ENCODE assay signal across 8 cellular contexts in genomic region chr10:71965623-71966022, GRCh38. TPM values are rescaled to one million over a fixed set of nuclear protein-coding genes. Genes with fewer than 3 reads are reported as not detected.
A peak's percentile ranks its signal among the peaks of the same experiment; 100 is the strongest.
DNase-seq lines count a peak whose midpoint lies in the region; ATAC-seq and TF ChIP-seq lines count a peak whose summit lies in the region.

No MANE protein-coding gene starts in this region.

- peaks cover 8% of the 10 kb centered on the region for H3K27me3 ChIP-seq in CD8-positive, alpha-beta T cell (ENCODE audit: insufficient read depth, low read length)

- H3K27ac Mint-ChIP-seq in CD8-positive, alpha-beta T cell = no peak overlapping the region
- H3K27ac Mint-ChIP-seq in activated B cell treated with CpG ODN at 0.5 μM for 24 hours (no peak overlapping the region), progenitor cell of endocrine pancreas (peak overlapping the region; percentile 39)

- H3K36me3 ChIP-seq in CD8-positive, alpha-beta T cell (ENCODE audit: insufficient read depth, low read length) = no peaks in the 10 kb centered on the region

- peaks cover 10% of the 10 kb centered on the region for H3K4me1 Mint-ChIP-seq in CD8-positive, alpha-beta T cell (ENCODE audit: low read depth)
- H3K4me1 Mint-ChIP-seq in activated B cell treated with CpG ODN at 0.5 μM for 24 hours = peaks cover 9% of the 10 kb centered on the region
- H3K4me1 Mint-ChIP-seq in progenitor cell of endocrine pancreas (ENCODE audit: low read depth) = peaks cover 44% of the 10 kb centered on the region

- no peak overlapping the region for H3K4me3 ChIP-seq in CD8-positive, alpha-beta T cell (ENCODE audit: low read depth, low read length)

- no peaks in the 10 kb centered on the region for H3K9me3 Mint-ChIP-seq in CD8-positive, alpha-beta T cell
- H3K9me3 Mint-ChIP-seq in activated B cell treated with CpG ODN at 0.5 μM for 24 hours = no peaks in the 10 kb centered on the region
- H3K9me3 Mint-ChIP-seq in progenitor cell of endocrine pancreas (ENCODE audit: low read depth) = peaks cover 6% of the 10 kb centered on the region

- H3K9me3 ChIP-seq in CD8-positive, alpha-beta T cell (ENCODE audit: low read length) = no peaks in the 10 kb centered on the region

- intact Hi-C loops in CD8-positive, alpha-beta T cell (cut with DNase I, micrococcal nuclease) = no loop called here
- intact Hi-C loops in activated B cell treated with CpG ODN at 0.5 μM for 24 hours (cut with micrococcal nuclease) = no loop called here

- DNase-seq in CD8-positive, alpha-beta T cell = no peak
- DNase-seq in activated B cell treated with CpG ODN at 0.5 μM for 24 hours = no peak
- DNase-seq in globus pallidus (ENCODE audit: low spot score) = peak; percentile 64
- DNase-seq in progenitor cell of endocrine pancreas (ENCODE audit: low spot score, unreplicated experiment) = no peak
- DNase-seq in NOMO-1 treated with DMSO at 0.1 percent for 48 hours (lab: John Stamatoyannopoulos, UW; ENCODE audit: unreplicated experiment) = no peak
- no peak for DNase-seq in DMS153 (lab: John Stamatoyannopoulos, UW)

- POLR2A ChIA-PET in CD8-positive, alpha-beta T cell (lab: Charles Lee) = no interaction called here
- POLR2A ChIA-PET in activated B cell treated with CpG ODN at 0.5 μM for 24 hours (lab: Charles Lee) = no interaction called here

- no peak for TF ChIP-seq CTCF in CD8-positive, alpha-beta T cell (IDR thresholded peaks at IDR 0.05)
- TF ChIP-seq CTCF in activated B cell treated with CpG ODN at 0.5 μM for 24 hours (IDR thresholded peaks at IDR 0.05) (no peak), progenitor cell of endocrine pancreas (IDR thresholded peaks at IDR 0.05; ENCODE audit: unreplicated experiment) (no peak)

- no peaks in the 10 kb centered on the region for H3K36me3 Mint-ChIP-seq in CD8-positive, alpha-beta T cell
- H3K36me3 Mint-ChIP-seq in activated B cell treated with CpG ODN at 0.5 μM for 24 hours (ENCODE audit: low read depth) (no peaks in the 10 kb centered on the region), progenitor cell of endocrine pancreas (ENCODE audit: insufficient read depth) (peaks cover 4% of the 10 kb centered on the region)

- H3K4me1 ChIP-seq in CD8-positive, alpha-beta T cell (ENCODE audit: insufficient read depth, low read length) = peaks cover 9% of the 10 kb centered on the region

- peaks cover 45% of the 10 kb centered on the region for H3K27me3 Mint-ChIP-seq in CD8-positive, alpha-beta T cell (ENCODE audit: low read depth)
- H3K27me3 Mint-ChIP-seq in activated B cell treated with CpG ODN at 0.5 μM for 24 hours (peaks cover 57% of the 10 kb centered on the region), progenitor cell of endocrine pancreas (no peaks in the 10 kb centered on the region)

- ATAC-seq in CD8-positive, alpha-beta T cell = no peak
- no peak for ATAC-seq in activated B cell treated with CpG ODN at 0.5 μM for 24 hours (ENCODE audit: low read depth)
- ATAC-seq in HG03457 (IDR thresholded peaks at IDR 0.05; ENCODE audit: unreplicated experiment) = no peak
- ATAC-seq in HG02571 (IDR thresholded peaks at IDR 0.05; ENCODE audit: unreplicated experiment) = no peak

- CTCF ChIA-PET in CD8-positive, alpha-beta T cell (lab: Charles Lee) = interaction anchor here (1.0 kb wide), 1 partner anchor 10 kb away, joined by 3 read pairs; no protein-coding TSS in a partner anchor
- CTCF ChIA-PET in activated B cell treated with CpG ODN at 0.5 μM for 24 hours (lab: Charles Lee) = no interaction called here

- no peak overlapping the region for H3K27ac ChIP-seq in CD8-positive, alpha-beta T cell (ENCODE audit: low read depth, low read length)

- H3K4me3 Mint-ChIP-seq in CD8-positive, alpha-beta T cell = peak overlapping the region; percentile 44
- H3K4me3 Mint-ChIP-seq in activated B cell treated with CpG ODN at 0.5 μM for 24 hours = peak overlapping the region; percentile 39
- H3K4me3 Mint-ChIP-seq in progenitor cell of endocrine pancreas (ENCODE audit: low read depth) = peak overlapping the region; percentile 90

RNA-seq across cellular contexts. Expression of gene CHST3, which starts 1.4 kb away (rescaled TPM):
- total RNA-seq in CD8-positive, alpha-beta T cell = not detected
- total RNA-seq in activated B cell treated with CpG ODN at 0.5 μM for 24 hours (not detected in 2 replicates), progenitor cell of endocrine pancreas (12.9 and 14.1 TPM in 2 replicates)

Comparison
In these comparisons a context has a peak if more than half of its experiments do, and no peak if none do; other contexts are left out.
1. H3K4me3 Mint-ChIP-seq: peak in every context shown above with its lines; median percentile 90 in progenitor cell of endocrine pancreas; 44 in CD8-positive, alpha-beta T cell; 39 in activated B cell treated with CpG ODN at 0.5 μM for 24 hours.
2. RNA of gene CHST3, which starts 1.4 kb away (total RNA-seq): 12.9 to 14.1 TPM in progenitor cell of endocrine pancreas; not detected in CD8-positive, alpha-beta T cell and not detected in activated B cell treated with CpG ODN at 0.5 μM for 24 hours; every median in the first group is over 10 times any median in the second.